Comparison of ENCODE assay signal across 19 cellular contexts in the genomic region with DNA sequence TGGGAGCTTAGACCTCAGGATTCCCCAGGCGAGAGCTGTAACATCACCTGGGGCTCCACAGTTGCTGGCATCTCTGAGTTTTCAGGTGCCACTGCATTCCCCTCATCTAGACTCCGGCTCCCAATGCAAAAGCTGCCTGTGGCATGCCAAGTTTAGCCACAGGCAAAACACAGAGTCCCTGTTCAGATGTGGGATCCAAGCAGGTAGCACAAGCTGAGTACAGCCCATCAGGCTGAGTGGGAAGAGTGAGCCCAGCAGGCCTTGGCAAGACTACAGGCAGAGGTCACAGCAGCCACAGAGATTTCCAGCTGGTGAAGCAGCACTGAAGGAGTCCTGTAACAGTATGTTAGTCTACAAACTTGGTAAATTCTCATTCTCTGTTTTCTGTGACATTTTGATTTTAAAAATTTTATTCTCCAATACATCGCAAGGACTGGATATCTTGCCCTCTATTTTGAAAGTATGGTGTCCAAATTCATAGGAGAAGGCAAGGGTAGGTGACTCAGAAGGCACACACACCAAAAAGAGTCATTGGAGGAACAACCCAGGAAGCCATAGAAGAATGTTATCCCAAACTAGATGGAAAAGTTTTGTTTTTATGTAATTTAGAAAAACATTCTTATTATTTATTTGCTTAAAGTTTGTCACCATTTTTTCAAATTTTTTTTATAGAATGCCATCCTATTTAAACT. TPM values are rescaled to one million over a fixed set of nuclear protein-coding genes. Genes with fewer than 3 reads are reported as not detected.
DNase-seq lines count a peak whose midpoint lies in the region; ATAC-seq and TF ChIP-seq lines count a peak whose summit lies in the region.
"Had no signal": no experiment of that assay in that cellular context is flagged by ENCODE, and none has a peak within 500 bp of the region (broad histone marks: within the 10 kb centered on the region; RNA-seq: fewer than 3 reads in every experiment).

No MANE protein-coding gene starts in this region.

- H3K4me3 ChIP-seq in mammary epithelial cell (replicated peaks in 1 of 3; ENCODE audit: insufficient read depth in 1 of 3, low read depth in 2 of 3, low read length in 3 of 3) (no peak overlapping the region), skeletal muscle satellite cell (ENCODE audit: low read length) (no peak overlapping the region)

- H3K27me3 ChIP-seq in mammary epithelial cell (ENCODE audit: insufficient read depth, low read length) (no peaks in the 10 kb centered on the region), skeletal muscle satellite cell (ENCODE audit: control insufficient read depth, insufficient read depth, low read length) (no peaks in the 10 kb centered on the region)

- no peaks in the 10 kb centered on the region for H3K36me3 ChIP-seq in mammary epithelial cell (ENCODE audit: insufficient read depth, low read length)
- no peaks in the 10 kb centered on the region for H3K36me3 ChIP-seq in skeletal muscle satellite cell (ENCODE audit: insufficient read depth, low read length)

- H3K79me2 ChIP-seq in mammary epithelial cell (ENCODE audit: insufficient read depth, low read length) = peaks cover 31% of the 10 kb centered on the region

- intact Hi-C loops in mammary epithelial cell (cut with micrococcal nuclease) = no loop called here

- peaks cover 3% of the 10 kb centered on the region for H3K27me3 Mint-ChIP-seq in activated naive CD8-positive, alpha-beta T cell treated with anti-CD3 and anti-CD28 coated beads, Interleukin-2, amount 50 U/mL, for 24 hours
- H3K27me3 Mint-ChIP-seq: progenitor cell of endocrine pancreas had no signal

- no peak overlapping the region for H3K27ac Mint-ChIP-seq in activated naive CD8-positive, alpha-beta T cell treated with anti-CD3 and anti-CD28 coated beads, Interleukin-2, amount 50 U/mL, for 24 hours
- H3K27ac Mint-ChIP-seq: CD4-positive, CD25-positive, alpha-beta regulatory T cell; immature natural killer cell; progenitor cell of endocrine pancreas had no signal

- no peaks in the 10 kb centered on the region for H4K20me1 ChIP-seq in mammary epithelial cell (ENCODE audit: insufficient read depth, low read length)

- DNase-seq in M059J (ENCODE audit: low read depth) = peak; percentile 36
- peak; percentile 76 for DNase-seq in mammary epithelial cell
- DNase-seq in glomerular visceral epithelial cell (ENCODE audit: extremely low spot score) = peak; percentile 71
- no peak for DNase-seq in activated naive CD8-positive, alpha-beta T cell treated with anti-CD3 and anti-CD28 coated beads, Interleukin-2, amount 50 U/mL, for 24 hours
- DNase-seq in germinal center (ENCODE audit: low spot score) = no peak
- DNase-seq in CD1c-positive myeloid dendritic cell (ENCODE audit: extremely low spot score) = no peak
- DNase-seq in activated CD4-positive, CD25-positive, alpha-beta regulatory T cell treated with anti-CD3 and anti-CD28 coated beads, Interleukin-2, amount 50 U/mL, for 72 hours = no peak
- DNase-seq: activated gamma-delta T cell treated with Interleukin-2 at 50 U/mL for 16 hours; CD4-positive, CD25-positive, alpha-beta regulatory T cell; cerebellar nuclear complex; GDM1; GOT3; immature natural killer cell; KBM-7; NCI-H1436; NCI-H446 had no signal

- H3K4me3 Mint-ChIP-seq in activated naive CD8-positive, alpha-beta T cell treated with anti-CD3 and anti-CD28 coated beads, Interleukin-2, amount 50 U/mL, for 24 hours = no peak overlapping the region
- H3K4me3 Mint-ChIP-seq: CD4-positive, CD25-positive, alpha-beta regulatory T cell; immature natural killer cell had no signal

- H3K9me3 ChIP-seq in mammary epithelial cell (replicated peaks; ENCODE audit: insufficient read depth, low read length) (no peaks in the 10 kb centered on the region), skeletal muscle satellite cell (replicated peaks; ENCODE audit: low read length) (no peaks in the 10 kb centered on the region)

- TF ChIP-seq CTCF in mammary epithelial cell (conservative IDR thresholded peaks at IDR 0.05 in 1 of 2, IDR thresholded peaks at IDR 0.05 in 1 of 2; ENCODE audit: extremely low read depth in 1 of 2, insufficient read depth in 1 of 2, low read depth in 1 of 2, low read length in 2 of 2) = no peak

- no peaks in the 10 kb centered on the region for H3K9me3 Mint-ChIP-seq in activated naive CD8-positive, alpha-beta T cell treated with anti-CD3 and anti-CD28 coated beads, Interleukin-2, amount 50 U/mL, for 24 hours
- H3K9me3 Mint-ChIP-seq: CD4-positive, CD25-positive, alpha-beta regulatory T cell; immature natural killer cell had no signal

- WGBS in mammary epithelial cell (ENCODE audit: low coverage, missing lambda C conversion rate) = 19% methylated on average over 3 of the region's 3 CpGs

- H3K9ac ChIP-seq in mammary epithelial cell (ENCODE audit: insufficient read depth, low read length) = peak overlapping the region; percentile 53
- peak overlapping the region; percentile 10 for H3K9ac ChIP-seq in skeletal muscle satellite cell (ENCODE audit: low read depth, low read length)

- H3K27ac ChIP-seq in mammary epithelial cell (ENCODE audit: insufficient read depth, low read depth, low read length) = peak overlapping the region; percentile 99
- H3K27ac ChIP-seq: VCaP had no signal

- ATAC-seq in activated naive CD8-positive, alpha-beta T cell treated with anti-CD3 and anti-CD28 coated beads, Interleukin-2, amount 50 U/mL, for 24 hours = no peak

- dilution Hi-C loops in mammary epithelial cell (cut with HindIII; ENCODE audit: low sequenced_read_pairs) = no loop called here

- in situ Hi-C loops in mammary epithelial cell (cut with MboI; ENCODE audit: low sequenced_read_pairs in 2 of 2) = loop anchor here in 1 of 2 donors (10.0 to 25.0 kb wide), 2 partner anchors 200 to 448 kb away; no protein-coding TSS in a partner anchor

- CTCF ChIA-PET in mammary epithelial cell (lab: Charles Lee; ENCODE audit: low non-redundant PET) = interaction anchor here (0.6 kb wide), 1 partner anchor 22 kb away, joined by 3 read pairs; no protein-coding TSS in a partner anchor

- no peaks in the 10 kb centered on the region for H3K36me3 Mint-ChIP-seq in activated naive CD8-positive, alpha-beta T cell treated with anti-CD3 and anti-CD28 coated beads, Interleukin-2, amount 50 U/mL, for 24 hours (ENCODE audit: low read depth)
- H3K36me3 Mint-ChIP-seq: CD4-positive, CD25-positive, alpha-beta regulatory T cell; immature natural killer cell had no signal

- no TSS peak for BruUV-seq in mammary epithelial cell (replicated peaks; lab: Mats Ljungman, UMichigan)

- H3K4me2 ChIP-seq in mammary epithelial cell (ENCODE audit: insufficient read depth, low read depth, low read length) (peak overlapping the region; percentile 54), skeletal muscle satellite cell (ENCODE audit: low read length) (no peak overlapping the region)

- H3K4me1 Mint-ChIP-seq in activated naive CD8-positive, alpha-beta T cell treated with anti-CD3 and anti-CD28 coated beads, Interleukin-2, amount 50 U/mL, for 24 hours = no peaks in the 10 kb centered on the region
- H3K4me1 Mint-ChIP-seq: CD4-positive, CD25-positive, alpha-beta regulatory T cell; immature natural killer cell had no signal

- peaks cover 84% of the 10 kb centered on the region for H3K4me1 ChIP-seq in mammary epithelial cell (ENCODE audit: insufficient read depth, low read length)
- peaks cover 82% of the 10 kb centered on the region for H3K4me1 ChIP-seq in skeletal muscle satellite cell (ENCODE audit: control insufficient read depth, insufficient read depth, low read length)

- peak overlapping the region; percentile 11 for H2AFZ ChIP-seq in mammary epithelial cell (ENCODE audit: low read depth, low read length)

RNA-seq across cellular contexts. Expression of gene CXCL2, which starts 13.6 kb away (rescaled TPM):
- not detected in 2 replicates for total RNA-seq in M059J (2014; rRNA removed; shearing (Covaris generic))
- total RNA-seq in mammary epithelial cell = 10 to 100 TPM in 1 of 2 donors, 1 to 10 TPM in 1; 2.3 to 34.1 TPM
- polyA plus RNA-seq in mammary epithelial cell = 4.8 TPM
- 5.5 TPM for polyA minus RNA-seq in mammary epithelial cell
- 22.8 and 54.4 TPM in 2 replicates for total RNA-seq in skeletal muscle satellite cell (2012; rRNA removed)
- polyA plus RNA-seq: CD4-positive, CD25-positive, alpha-beta regulatory T cell had no signal

RNA-seq across cellular contexts. Expression of gene MTHFD2L, which starts 45.4 kb away (rescaled TPM):
- total RNA-seq in M059J (2014; rRNA removed; shearing (Covaris generic)) = 4.4 and 8.9 TPM in 2 replicates
- 10 to 100 TPM; 63.2 to 68.5 TPM for total RNA-seq in mammary epithelial cell
- polyA plus RNA-seq in mammary epithelial cell = 11.5 TPM
- 73.2 TPM for polyA minus RNA-seq in mammary epithelial cell
- 34.9 and 36.2 TPM in 2 replicates for total RNA-seq in skeletal muscle satellite cell (2012; rRNA removed)

Comparison
In these comparisons a context has a peak if more than half of its experiments do, and no peak if none do; other contexts are left out.
1. DNase-seq: peak in M059J (single experiment), mammary epithelial cell (single experiment) and glomerular visceral epithelial cell (single experiment); none in activated naive CD8-positive, alpha-beta T cell treated with anti-CD3 and anti-CD28 coated beads, Interleukin-2, amount 50 U/mL, for 24 hours (single experiment), germinal center (single experiment), CD1c-positive myeloid dendritic cell (single experiment) and activated CD4-positive, CD25-positive, alpha-beta regulatory T cell treated with anti-CD3 and anti-CD28 coated beads, Interleukin-2, amount 50 U/mL, for 72 hours (single experiment).